Comparison of ENCODE assay signal across 25 cellular contexts in the genomic region with DNA sequence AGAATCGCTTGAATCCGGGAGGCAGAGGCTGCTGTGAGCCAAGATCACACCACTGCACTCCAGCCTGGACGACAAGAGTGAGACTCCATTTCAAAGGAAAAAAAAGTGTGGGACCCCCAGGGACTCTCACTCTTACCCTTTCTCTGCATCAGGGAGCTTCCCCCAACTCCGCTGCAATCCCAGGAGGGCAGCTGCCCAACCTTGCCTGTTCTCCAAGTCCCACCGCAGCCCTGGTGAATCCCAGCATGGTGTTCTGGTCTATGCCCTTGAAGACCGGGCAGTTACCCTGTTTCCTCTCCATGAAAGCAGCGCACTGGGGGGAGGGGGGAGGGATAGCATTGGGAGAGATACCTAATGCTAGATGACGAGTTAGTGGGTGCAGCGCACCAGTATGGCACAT. TPM values are rescaled to one million over a fixed set of nuclear protein-coding genes. Genes with fewer than 3 reads are reported as not detected.
DNase-seq lines count a peak whose midpoint lies in the region; ATAC-seq and TF ChIP-seq lines count a peak whose summit lies in the region.
"Had no signal": no experiment of that assay in that cellular context is flagged by ENCODE, and none has a peak within 500 bp of the region (broad histone marks: within the 10 kb centered on the region; RNA-seq: fewer than 3 reads in every experiment).

No MANE protein-coding gene starts in this region.

- no peak overlapping the region for H2AK5ac ChIP-seq in H9 (ENCODE audit: insufficient read length, low read length)

- H3K27me3 ChIP-seq in Caco-2 (replicated peaks; ENCODE audit: control insufficient read depth, insufficient read depth, low read length) (no peaks in the 10 kb centered on the region), H9 (ENCODE audit: insufficient read depth, low read length) (no peaks in the 10 kb centered on the region), iPS-18a (ENCODE audit: control insufficient read depth, insufficient read depth, low read length) (no peaks in the 10 kb centered on the region)
- H3K27me3 ChIP-seq: BE2C had no signal

- no peak overlapping the region for H4K5ac ChIP-seq in H9 (ENCODE audit: insufficient read length, low read depth, low read length)

- no peak overlapping the region for H2BK15ac ChIP-seq in H9 (ENCODE audit: low read depth, low read length)

- ATAC-seq in WTC11 (no peak), HG02884 (IDR thresholded peaks at IDR 0.05; ENCODE audit: unreplicated experiment) (no peak)
- ATAC-seq: HCT116, Panc1 had no signal

- H3K23me2 ChIP-seq in H9 (ENCODE audit: insufficient read length, low read depth, low read length, poor library complexity, severe bottlenecking), result no peaks in the 10 kb centered on the region

- no peaks in the 10 kb centered on the region for H3K79me1 ChIP-seq in H9 (ENCODE audit: insufficient read depth, low read depth, low read length, poor library complexity, severe bottlenecking)

- WGBS in H9 (ENCODE audit: extremely low coverage, insufficient read length, low lambda C conversion rate), result no CpG with 5 or more reads among the region's 9 CpGs

- peak overlapping the region; percentile 49 for H3K4me2 ChIP-seq in H9 (ENCODE audit: insufficient read depth, insufficient read length, low read length)
- H3K4me2 ChIP-seq: KMS-11 had no signal

- peak overlapping the region; percentile 80 for H2BK12ac ChIP-seq in H9 (ENCODE audit: insufficient read length, low read depth, low read length)

- H3K36me3 Mint-ChIP-seq in Caco-2 (ENCODE audit: insufficient read depth, unreplicated experiment) (peaks cover 9% of the 10 kb centered on the region), H9 (ENCODE audit: insufficient read depth in 1 of 3, low read depth in 3 of 3) (no peaks in the 10 kb centered on the region), WTC11 (no peaks in the 10 kb centered on the region)
- H3K36me3 Mint-ChIP-seq: CD14-positive monocyte had no signal

- peak overlapping the region; percentile 36 for H2BK5ac ChIP-seq in H9 (ENCODE audit: insufficient read length, low read length)

- no peak overlapping the region for H3K23ac ChIP-seq in H9 (ENCODE audit: insufficient read length, low read depth, low read length)

- H3K4me3 ChIP-seq in Caco-2 (ENCODE audit: low read depth, low read length) (no peak overlapping the region), iPS-18a (ENCODE audit: low read length) (no peak overlapping the region)
- H3K4me3 ChIP-seq: GM23248 had no signal

- no peaks in the 10 kb centered on the region for H4K20me1 ChIP-seq in H9 (ENCODE audit: control insufficient read depth, insufficient read depth, insufficient read length)

- BruUV-seq in Caco-2 (replicated peaks; lab: Mats Ljungman, UMichigan), result no TSS peak

- DNase-seq in Caco-2 (no peak), H9 (peak; percentile 67), WTC11 (ENCODE audit: low spot score) (peak; percentile 56), NCI-H345 (lab: John Stamatoyannopoulos, UW) (no peak), kidney tubule cell (ENCODE audit: low spot score) (no peak)
- DNase-seq in stimulated activated CD4-positive, alpha-beta T cell treated with anti-CD3 and anti-CD28 coated beads, Interleukin-1b, Interleukin-23, amount 100 ng/mL, for 48 hours, result no peak
- DNase-seq: BE2C; Calu3; CD8-positive, alpha-beta memory T cell; DMS79 treated with DMSO at 0.1 percent for 48 hours; GM23248; MM.1S; NCI-H2029 treated with DMSO at 0.1 percent for 48 hours; NCI-H510A; NCI-H69; SHP77 treated with DMSO at 0.1 percent for 48 hours had no signal

- H2AFZ ChIP-seq in H9 (ENCODE audit: low read length), result no peak overlapping the region
- H2AFZ ChIP-seq: GM23248 had no signal

- intact Hi-C loops in Caco-2 (cut with micrococcal nuclease; ENCODE audit: unreplicated experiment), result no loop called here

- H4K91ac ChIP-seq in H9 (ENCODE audit: insufficient read length, low read depth, low read length), result peak overlapping the region; percentile 22

- H3K27me3 Mint-ChIP-seq in Caco-2 (ENCODE audit: insufficient read depth, unreplicated experiment) (no peaks in the 10 kb centered on the region), H9 (ENCODE audit: low read depth) (no peaks in the 10 kb centered on the region), WTC11 (ENCODE audit: low read depth) (no peaks in the 10 kb centered on the region)
- H3K27me3 Mint-ChIP-seq: CD8-positive, alpha-beta memory T cell; IgD-negative memory B cell had no signal

- CTCF ChIA-PET in Caco-2 (lab: Charles Lee), result no interaction called here
- CTCF ChIA-PET in WTC11 (lab: Charles Lee), result interaction anchor here (1.1 to 4.8 kb wide), 10 partner anchors 12 to 434 kb away, joined by 3 to 67 read pairs (median 5); no protein-coding TSS in a partner anchor

- peaks cover 11% of the 10 kb centered on the region for H3K4me1 Mint-ChIP-seq in Caco-2 (ENCODE audit: low read depth, unreplicated experiment)
- H3K4me1 Mint-ChIP-seq in H9, result peaks cover 27 to 29% of the 10 kb centered on the region in 2 experiments
- H3K4me1 Mint-ChIP-seq in WTC11, result peaks cover 44% of the 10 kb centered on the region
- H3K4me1 Mint-ChIP-seq: CD14-positive monocyte; CD8-positive, alpha-beta memory T cell; IgD-negative memory B cell had no signal

- TF ChIP-seq CTCF in Caco-2 (IDR thresholded peaks at IDR 0.05; ENCODE audit: insufficient read depth in 1 of 2, low read depth in 1 of 2, low read length in 1 of 2, severe bottlenecking in 1 of 2, unreplicated experiment in 1 of 2) (no peak), H9 (conservative IDR thresholded peaks at IDR 0.05) (no peak), WTC11 (IDR thresholded peaks at IDR 0.05) (no peak)

- H3K27ac ChIP-seq in H9 (ENCODE audit: insufficient read length, low read depth, low read length) (peak overlapping the region; percentile 93), iPS-18a (ENCODE audit: low read length) (peak overlapping the region; percentile 96)
- H3K27ac ChIP-seq: 22Rv1, GM23248, KMS-11 had no signal

- H3K18ac ChIP-seq in H9 (ENCODE audit: insufficient read length, low read depth, low read length), result peak overlapping the region; percentile 55

- H3K4ac ChIP-seq in H9 (ENCODE audit: low read depth, low read length), result peak overlapping the region; percentile 3

- no peak overlapping the region for H3K56ac ChIP-seq in H9 (ENCODE audit: insufficient read length, low read depth, low read length)

- no peaks in the 10 kb centered on the region for H3K9me3 Mint-ChIP-seq in Caco-2 (ENCODE audit: unreplicated experiment)
- H3K9me3 Mint-ChIP-seq in H9, result no peaks in the 10 kb centered on the region
- H3K9me3 Mint-ChIP-seq in WTC11, result no peaks in the 10 kb centered on the region

- POLR2A ChIA-PET in Caco-2 (lab: Charles Lee), result no interaction called here
- POLR2A ChIA-PET in WTC11 (lab: Charles Lee), result interaction anchor here (0.6 to 1.8 kb wide), 5 partner anchors 17 to 171 kb away, joined by 3 to 11 read pairs (median 3); no protein-coding TSS in a partner anchor

- H3K27ac Mint-ChIP-seq in Caco-2 (ENCODE audit: unreplicated experiment), result peak overlapping the region; percentile 76
- H3K27ac Mint-ChIP-seq in H9, result peak overlapping the region; percentile 99 to 100 (median 100)
- peak overlapping the region; percentile 100 for H3K27ac Mint-ChIP-seq in WTC11
- H3K27ac Mint-ChIP-seq: IgD-negative memory B cell had no signal

- H3K9me3 ChIP-seq in Caco-2, result peaks cover 27% of the 10 kb centered on the region
- H3K9me3 ChIP-seq in H9 (ENCODE audit: control insufficient read depth, low read depth, low read length), result no peaks in the 10 kb centered on the region
- no peaks in the 10 kb centered on the region for H3K9me3 ChIP-seq in iPS-18a (ENCODE audit: control insufficient read depth, low read depth, low read length)
- H3K9me3 ChIP-seq: BE2C had no signal

- H3K4me3 Mint-ChIP-seq in Caco-2 (ENCODE audit: unreplicated experiment) (no peak overlapping the region), H9 (peak overlapping the region; percentile 46 to 69; a peak in 4 of 5 replicates), WTC11 (peak overlapping the region; percentile 52)
- H3K4me3 Mint-ChIP-seq: CD14-positive monocyte; CD8-positive, alpha-beta memory T cell; IgD-negative memory B cell had no signal

- H3K4me1 ChIP-seq in Caco-2 (peaks cover 23% of the 10 kb centered on the region), H9 (ENCODE audit: insufficient read depth, low read length) (peaks cover 3% of the 10 kb centered on the region; the same call in 1 of the 2 replicates), iPS-18a (ENCODE audit: control insufficient read depth, low read depth, low read length) (peaks cover 23% of the 10 kb centered on the region)
- H3K4me1 ChIP-seq: BE2C had no signal

- peak overlapping the region; percentile 65 for H2BK120ac ChIP-seq in H9 (ENCODE audit: low read depth, low read length, poor library complexity, severe bottlenecking)

- no peak overlapping the region for H2BK20ac ChIP-seq in H9 (ENCODE audit: low read depth, low read length, poor library complexity, severe bottlenecking)

- no peaks in the 10 kb centered on the region for H3K79me2 ChIP-seq in H9 (ENCODE audit: insufficient read depth, low read length)

- H3K36me3 ChIP-seq in Caco-2 (ENCODE audit: control insufficient read depth, insufficient read depth, low read length) (no peaks in the 10 kb centered on the region), iPS-18a (ENCODE audit: control insufficient read depth, low read depth, low read length) (no peaks in the 10 kb centered on the region)
- H3K36me3 ChIP-seq: BE2C had no signal

- H3K9ac ChIP-seq in H9 (ENCODE audit: extremely low read depth, insufficient read length, low read length) (peak overlapping the region; percentile 16), iPS-18a (ENCODE audit: low read length) (peak overlapping the region; percentile 75)
- H3K9ac ChIP-seq: GM23248, KMS-11 had no signal

- no peak overlapping the region for H4K8ac ChIP-seq in H9 (replicated peaks; ENCODE audit: insufficient read length, low read depth, low read length)

- peak overlapping the region; percentile 93 for H3K14ac ChIP-seq in H9 (ENCODE audit: insufficient read depth, low read length)

- H3T11ph ChIP-seq in H9 (ENCODE audit: low read length), result peak overlapping the region; percentile 91

RNA-seq across cellular contexts. Expression of gene DPRX, which starts 35.7 kb away (rescaled TPM):
- total RNA-seq in Caco-2 (2022) (not detected in 2 replicates), H9 (2021) (not detected in 2 replicates), WTC11 (2021) (not detected in 3 replicates)
- total RNA-seq: Calu3; CD8-positive, alpha-beta memory T cell; GM23248; OCI-LY7 had no signal

RNA-seq across cellular contexts. Expression of gene ZNF331, which starts 58.1 kb away (rescaled TPM):
- total RNA-seq in Caco-2 (2022), result 42.2 and 42.6 TPM in 2 replicates
- 50.6 and 57.2 TPM in 2 replicates for total RNA-seq in H9 (2021)
- 56.0 to 62.0 TPM (median 56.7 TPM) in 3 replicates for total RNA-seq in WTC11 (2021)

Comparison
In these comparisons a context has a peak if more than half of its experiments do, and no peak if none do; other contexts are left out.
1. DNase-seq: peak in H9 (single experiment) and WTC11 (single experiment); none in Caco-2 (0 of 2), stimulated activated CD4-positive, alpha-beta T cell treated with anti-CD3 and anti-CD28 coated beads, Interleukin-1b, Interleukin-23, amount 100 ng/mL, for 48 hours (single experiment), NCI-H345 (single experiment) and kidney tubule cell (single experiment).
2. Peak in every context shown above with its lines, with median percentiles within 50 percentile points of each other: H3K27ac Mint-ChIP-seq.